Comparison of ENCODE assay signal across 33 cellular contexts in the genomic region with DNA sequence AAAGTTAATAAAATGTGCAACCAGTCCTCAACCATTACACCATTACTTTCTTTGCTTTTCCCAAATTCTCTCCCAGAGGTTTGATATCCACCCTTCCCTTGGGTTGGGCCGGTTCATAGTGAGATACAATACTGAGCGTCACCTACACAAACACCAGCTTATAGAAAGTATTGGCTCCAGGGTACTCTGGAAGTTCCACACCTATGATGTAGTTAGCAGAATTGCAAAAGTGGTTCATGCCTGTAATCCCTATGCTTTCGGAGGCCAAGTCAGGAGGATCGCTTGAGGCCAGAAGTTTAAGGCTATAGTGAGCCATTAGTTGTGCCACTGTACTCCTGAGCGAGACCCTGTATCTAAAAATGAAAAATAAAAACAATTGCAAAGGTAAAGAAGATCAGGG. TPM values are rescaled to one million over a fixed set of nuclear protein-coding genes. Genes with fewer than 3 reads are reported as not detected.
DNase-seq lines count a peak whose midpoint lies in the region; ATAC-seq, FAIRE-seq and TF ChIP-seq lines count a peak whose summit lies in the region.
"Had no signal": no experiment of that assay in that cellular context is flagged by ENCODE, and none has a peak within 500 bp of the region (broad histone marks: within the 10 kb centered on the region; RNA-seq: fewer than 3 reads in every experiment).

No MANE protein-coding gene starts in this region.

- no peak overlapping the region for H2BK12ac ChIP-seq in trophoblast cell (ENCODE audit: low read length)

- H3K4me1 ChIP-seq in HepG2 (ENCODE audit: insufficient read depth, low read length) (peaks cover 41% of the 10 kb centered on the region), right lobe of liver (no peaks in the 10 kb centered on the region), trophoblast cell (ENCODE audit: control insufficient read depth in 1 of 2, insufficient read depth in 2 of 2, low read length in 2 of 2) (no peaks in the 10 kb centered on the region)
- H3K4me1 ChIP-seq: BE2C; BLaER1; BLaER1 treated with 17β-estradiol and CSF1 and Interleukin-3, amounts not matched to agents 10 nM and 100 nM; Caco-2 had no signal

- no peaks in the 10 kb centered on the region for H3K79me2 ChIP-seq in HepG2 (ENCODE audit: insufficient read depth, low read length)
- no peaks in the 10 kb centered on the region for H3K79me2 ChIP-seq in trophoblast cell (ENCODE audit: control insufficient read depth, insufficient read depth, low read length, poor library complexity)

- H3K27me3 ChIP-seq in HepG2 (ENCODE audit: control insufficient read depth in 1 of 2, insufficient read depth in 2 of 2, low read length in 2 of 2): no peaks in the 10 kb centered on the region
- no peaks in the 10 kb centered on the region for H3K27me3 ChIP-seq in right lobe of liver
- no peaks in the 10 kb centered on the region for H3K27me3 ChIP-seq in trophoblast cell (ENCODE audit: insufficient read depth, low read length)
- H3K27me3 ChIP-seq: BE2C; BLaER1; BLaER1 treated with 17β-estradiol and CSF1 and Interleukin-3, amounts not matched to agents 10 nM and 100 nM had no signal

- no peak for TF ChIP-seq CTCF in HepG2 (CRISPR knock-in tag; IDR thresholded peaks at IDR 0.05)
- no peak for TF ChIP-seq CTCF in right lobe of liver (IDR thresholded peaks at IDR 0.05)

- no peak overlapping the region for H4K12ac ChIP-seq in trophoblast cell (ENCODE audit: low read depth, low read length)

- TF ChIP-seq EP300 in HepG2 (IDR thresholded peaks at IDR 0.05; ENCODE audit: low read depth in 2 of 2, low read length in 2 of 2) (no peak), HepG2 (CRISPR knock-in tag; IDR thresholded peaks at IDR 0.05; ENCODE audit: borderline replicate concordance) (no peak)

- no peak overlapping the region for H2BK120ac ChIP-seq in trophoblast cell (ENCODE audit: insufficient read depth, low read length, poor library complexity)

- H4K20me1 ChIP-seq in HepG2 (ENCODE audit: insufficient read depth, low read length): no peaks in the 10 kb centered on the region
- H4K20me1 ChIP-seq: BLaER1; BLaER1 treated with 17β-estradiol and CSF1 and Interleukin-3, amounts not matched to agents 10 nM and 100 nM had no signal

- H3K23ac ChIP-seq in trophoblast cell (ENCODE audit: low read length): no peak overlapping the region

- in situ Hi-C loops in HepG2 (cut with HindIII; ENCODE audit: extremely low pct_ligation_motif_present, low pct_unique_long_range_greater_than_20kb): no loop called here

- no peak overlapping the region for H3K4ac ChIP-seq in trophoblast cell (ENCODE audit: low read depth, low read length)

- H3K27ac ChIP-seq in HepG2 (ENCODE audit: extremely low read length, insufficient read depth, low read length) (no peak overlapping the region), right lobe of liver (no peak overlapping the region), trophoblast cell (ENCODE audit: low read depth, low read length) (no peak overlapping the region)
- H3K27ac ChIP-seq: 22Rv1; A549; BLaER1; BLaER1 treated with 17β-estradiol and CSF1 and Interleukin-3, amounts not matched to agents 10 nM and 100 nM; C4-2B had no signal

- no peak overlapping the region for H3K4me2 ChIP-seq in HepG2 (ENCODE audit: low read depth, low read length)
- H3K4me2 ChIP-seq in trophoblast cell (ENCODE audit: low read length): no peak overlapping the region
- H3K4me2 ChIP-seq: A549; BLaER1; BLaER1 treated with 17β-estradiol and CSF1 and Interleukin-3, amounts not matched to agents 10 nM and 100 nM had no signal

- no peak overlapping the region for H2AK5ac ChIP-seq in trophoblast cell (ENCODE audit: low read length)

- no peaks in the 10 kb centered on the region for H3K9me3 ChIP-seq in HepG2 (ENCODE audit: low read length)
- no peaks in the 10 kb centered on the region for H3K9me3 ChIP-seq in right lobe of liver
- no peaks in the 10 kb centered on the region for H3K9me3 ChIP-seq in trophoblast cell (ENCODE audit: insufficient read depth, low read depth, low read length)
- H3K9me3 ChIP-seq: A549, BE2C, Caco-2 had no signal

- no peak overlapping the region for H4K8ac ChIP-seq in trophoblast cell (ENCODE audit: low read depth, low read length)

- ATAC-seq in HepG2 (no peak), right lobe of liver (no peak), GM18519 (IDR thresholded peaks at IDR 0.05; ENCODE audit: low FRiP score, unreplicated experiment) (no peak)
- ATAC-seq: A549; CD8-positive, alpha-beta T cell had no signal

- no peak overlapping the region for H2BK5ac ChIP-seq in trophoblast cell (ENCODE audit: low read depth, low read length, poor library complexity)

- H4K91ac ChIP-seq in trophoblast cell (ENCODE audit: low read depth, low read length): no peak overlapping the region

- H3K9ac ChIP-seq in HepG2 (ENCODE audit: insufficient read depth, low read depth, low read length) (no peak overlapping the region), trophoblast cell (ENCODE audit: low read length) (no peak overlapping the region)
- H3K9ac ChIP-seq: BLaER1; BLaER1 treated with 17β-estradiol and CSF1 and Interleukin-3, amounts not matched to agents 10 nM and 100 nM had no signal

- FAIRE-seq in HepG2 (lab: Jason Lieb, UNC) (no peak), H54 (lab: Jason Lieb, UNC) (peak; percentile 30)
- FAIRE-seq: A204.1, A549, D721Med had no signal

- TF ChIP-seq POLR2A in HepG2 (IDR thresholded peaks at IDR 0.05; ENCODE audit: insufficient read depth in 1 of 2, low read depth in 2 of 2, low read length in 2 of 2) (no peak), right lobe of liver (IDR thresholded peaks at IDR 0.05) (no peak), H54 (IDR thresholded peaks at IDR 0.05; ENCODE audit: low read depth, low read length) (no peak)

- no TSS peak for BruUV-seq in HepG2 (replicated peaks; lab: Mats Ljungman, UMichigan)

- no peak overlapping the region for H2AFZ ChIP-seq in HepG2 (ENCODE audit: low read length)
- no peak overlapping the region for H2AFZ ChIP-seq in trophoblast cell (ENCODE audit: insufficient read depth, low read length, poor library complexity)

- H3K36me3 ChIP-seq in HepG2 (replicated peaks in 1 of 2; ENCODE audit: control insufficient read depth in 1 of 2, insufficient read depth in 2 of 2, low read length in 2 of 2) (peaks cover 3 to 11% of the 10 kb centered on the region in 2 experiments; a peak in 4 of 5 replicates), right lobe of liver (peaks cover 0 to 13% (median 2%) of the 10 kb centered on the region in 4 donors), trophoblast cell (ENCODE audit: control insufficient read depth in 1 of 2, insufficient read depth in 2 of 2, low read length in 2 of 2) (peaks cover 0 to 2% of the 10 kb centered on the region in 2 experiments)
- H3K36me3 ChIP-seq: BE2C, BLaER1 had no signal

- H3K4me3 ChIP-seq in HepG2 (replicated peaks in 1 of 3; ENCODE audit: insufficient read depth in 1 of 3, low read depth in 2 of 3, low read length in 3 of 3) (no peak overlapping the region), right lobe of liver (no peak overlapping the region), trophoblast cell (ENCODE audit: low read depth, low read length) (no peak overlapping the region)
- H3K4me3 ChIP-seq: A549; BLaER1; BLaER1 treated with 17β-estradiol and CSF1 and Interleukin-3, amounts not matched to agents 10 nM and 100 nM had no signal

- POLR2A ChIA-PET in HepG2 (lab: Yijun Ruan, JAX): interaction anchor here (1.0 kb wide), 1 partner anchor 59 kb away, joined by 4 read pairs; no protein-coding TSS in a partner anchor

- 95% methylated on average over 5 of the region's 5 CpGs for WGBS in HepG2 (ENCODE audit: low lambda C conversion rate)
- 98% methylated on average over 5 of the region's 5 CpGs for WGBS in right lobe of liver (ENCODE audit: insufficient coverage, low coverage, low lambda C conversion rate, missing lambda C conversion rate)
- no CpG with 5 or more reads among the region's 5 CpGs for WGBS in trophoblast cell (ENCODE audit: extremely low coverage, insufficient coverage, insufficient read length)

- H3K14ac ChIP-seq in trophoblast cell (ENCODE audit: low read length): no peak overlapping the region

- no peak for TF ChIP-seq RAD21 in HepG2 (CRISPR knock-in tag; IDR thresholded peaks at IDR 0.05)

- DNase-seq in HepG2 (ENCODE audit: low spot score): no peak
- no peak for DNase-seq in right lobe of liver
- no peak for DNase-seq in H54 (ENCODE audit: insufficient read length, low spot score)
- peak; percentile 83 to 94 for DNase-seq in trophoblast cell
- no peak for DNase-seq in NCI-H226
- DNase-seq: 8988T; ACHN; AML-193; BE2C; C1 segment of cervical spinal cord; Caco-2; Calu3; CD4-positive, alpha-beta memory T cell; CD4-positive, alpha-beta T cell; CD4-positive, CD25-positive, alpha-beta regulatory T cell; CD8-positive, alpha-beta memory T cell; CD8-positive, alpha-beta T cell; COR-L47; DMS 273 treated with DMSO at 0.1 percent for 48 hours; DMS153; DMS53; DMS79; DMS79 treated with DMSO at 0.1 percent for 48 hours; DND-41; EL had no signal

- no peak overlapping the region for H3K18ac ChIP-seq in trophoblast cell (ENCODE audit: low read length)

- CTCF ChIA-PET in HepG2 (lab: Yijun Ruan, JAX; ENCODE audit: low intra/inter-chr PET ratio, low total read pairs): no interaction called here

- intact Hi-C loops in HepG2 (cut with micrococcal nuclease; ENCODE audit: unreplicated experiment): no loop called here
- intact Hi-C loops in right lobe of liver (cut with DNase I): no loop called here

- no peaks in the 10 kb centered on the region for H3K79me1 ChIP-seq in trophoblast cell (ENCODE audit: low read length)

RNA-seq across cellular contexts. Expression of gene MAP4K3, which starts 15.3 kb away (rescaled TPM):
- total RNA-seq in HepG2 (2016; rRNA removed; fragmentation: Illumina TruSeq; extraction: Trizol): 45.9 and 49.6 TPM in 2 replicates
- total RNA-seq in HepG2 (2016; cell fraction: cytosol; rRNA removed; fragmentation: Illumina TruSeq; extraction: Trizol; ENCODE audit: low read depth): 9.3 and 11.7 TPM in 2 replicates
- total RNA-seq in HepG2 (2016; cell fraction: insoluble cytoplasmic fraction; rRNA removed; fragmentation: Illumina TruSeq; extraction: Trizol): 46.7 and 48.9 TPM in 2 replicates
- 17.7 and 20.9 TPM in 2 replicates for total RNA-seq in HepG2 (2016; cell fraction: membrane; rRNA removed; fragmentation: Illumina TruSeq; extraction: Trizol)
- total RNA-seq in HepG2 (2016; cell fraction: nucleus; rRNA removed; fragmentation: Illumina TruSeq; extraction: Trizol): 85.1 and 105 TPM in 2 replicates
- polyA plus RNA-seq in HepG2 (2011; rRNA removed): 38.9 and 53.2 TPM in 2 replicates
- polyA plus RNA-seq in HepG2 (2011; cell fraction: cytosol; rRNA removed): 15.2 and 25.2 TPM in 2 replicates
- 42.0 and 43.8 TPM in 2 replicates for polyA plus RNA-seq in HepG2 (2011; cell fraction: nucleus; rRNA removed)
- polyA plus RNA-seq in HepG2 (2012): 42.7 and 67.4 TPM in 2 replicates
- polyA plus RNA-seq in HepG2 (2016; cell fraction: cytosol; fragmentation: Illumina TruSeq; extraction: Trizol; ENCODE audit: low read depth): 3.1 and 3.5 TPM in 2 replicates
- polyA plus RNA-seq in HepG2 (2016; cell fraction: insoluble cytoplasmic fraction; fragmentation: Illumina TruSeq; extraction: Trizol; ENCODE audit: low read depth): 44.4 and 45.5 TPM in 2 replicates
- 8.1 and 8.9 TPM in 2 replicates for polyA plus RNA-seq in HepG2 (2016; cell fraction: membrane; fragmentation: Illumina TruSeq; extraction: Trizol; ENCODE audit: low read depth)
- polyA plus RNA-seq in HepG2 (2016; cell fraction: nucleus; fragmentation: Illumina TruSeq; extraction: Trizol; ENCODE audit: insufficient read depth, low read depth): 91.5 and 93.7 TPM in 2 replicates
- polyA minus RNA-seq in HepG2 (2011; rRNA and poly(A)+ RNA removed; ENCODE audit: low replicate concordance): 4.5 and 18.5 TPM in 2 replicates
- polyA minus RNA-seq in HepG2 (2011; cell fraction: cytosol; rRNA and poly(A)+ RNA removed): 40.5 and 40.9 TPM in 2 replicates
- polyA minus RNA-seq in HepG2 (2011; cell fraction: nucleus; rRNA and poly(A)+ RNA removed): 370 and 413 TPM in 2 replicates
- 10 to 100 TPM; 14.5 to 24.8 (median 17.1) TPM for total RNA-seq in right lobe of liver
- polyA plus RNA-seq in trophoblast cell (2013): 24.7 and 24.8 TPM in 2 replicates

Comparison
In these comparisons a context has a peak if more than half of its experiments do, and no peak if none do; other contexts are left out.
1. DNase-seq: peak in trophoblast cell (2 of 2); none in HepG2 (single experiment), right lobe of liver (0 of 3), H54 (single experiment) and NCI-H226 (single experiment).